Comparison of ENCODE assay signal across 27 cellular contexts in the genomic region with DNA sequence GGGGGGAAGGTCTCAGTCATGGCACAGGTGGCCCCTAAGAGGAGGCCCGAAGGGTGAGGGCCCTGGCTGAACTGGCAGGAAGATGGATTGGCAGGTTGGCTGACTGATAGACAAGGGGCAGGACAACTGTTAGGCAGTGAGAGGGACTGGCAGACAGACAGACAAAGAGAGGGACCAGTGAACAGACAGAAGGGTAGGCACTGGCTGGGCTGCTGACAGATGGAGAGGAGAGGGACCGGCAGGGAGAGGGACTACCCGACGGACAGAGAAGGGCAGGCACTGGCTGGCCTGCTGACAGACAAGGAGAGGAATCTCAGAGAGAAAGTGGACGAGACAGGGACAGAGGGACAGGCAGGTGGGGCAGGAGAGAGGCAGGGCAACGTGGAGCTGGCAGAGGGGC. TPM values are rescaled to one million over a fixed set of nuclear protein-coding genes. Genes with fewer than 3 reads are reported as not detected.
DNase-seq lines count a peak whose midpoint lies in the region; ATAC-seq, FAIRE-seq and TF ChIP-seq lines count a peak whose summit lies in the region.
"Had no signal": no experiment of that assay in that cellular context is flagged by ENCODE, and none has a peak within 500 bp of the region (broad histone marks: within the 10 kb centered on the region; RNA-seq: fewer than 3 reads in every experiment).

No MANE protein-coding gene starts in this region.

- H3K27ac Mint-ChIP-seq in natural killer cell treated with Interleukin-12 subunit alpha and Interleukin-12 subunit beta and Interleukin-15 and Interleukin-18, amount 100 ng/mL, for 72 hours: no peak overlapping the region
- no peak overlapping the region for H3K27ac Mint-ChIP-seq in osteocyte (ENCODE audit: unreplicated experiment)
- H3K27ac Mint-ChIP-seq: activated CD4-positive, alpha-beta T cell treated with anti-CD3 and anti-CD28 coated beads for 36 hours; stimulated activated naive CD8-positive, alpha-beta T cell treated with anti-CD3 and anti-CD28 coated beads, Interleukin-15, Interleukin-2, amounts not matched to agents 100 ng/mL and 50 ng/mL, for 24 hours; T-helper 17 cell had no signal

- 95% methylated on average over 6 of the region's 6 CpGs for WGBS in HepG2 (ENCODE audit: low lambda C conversion rate)
- WGBS in thymus: 98% methylated on average over 6 of the region's 6 CpGs

- CTCF ChIA-PET in HepG2 (lab: Yijun Ruan, JAX; ENCODE audit: low intra/inter-chr PET ratio, low total read pairs): no interaction called here

- in situ Hi-C loops in HepG2 (cut with HindIII; ENCODE audit: extremely low pct_ligation_motif_present, low pct_unique_long_range_greater_than_20kb): no loop called here

- no peak overlapping the region for H3K9ac ChIP-seq in HepG2 (ENCODE audit: insufficient read depth, low read depth, low read length)
- H3K9ac ChIP-seq: BLaER1, KMS-11, SK-N-SH had no signal

- TF ChIP-seq EP300 in HepG2 (IDR thresholded peaks at IDR 0.05; ENCODE audit: low read depth in 2 of 2, low read length in 2 of 2) (no peak), HepG2 (CRISPR knock-in tag; IDR thresholded peaks at IDR 0.05; ENCODE audit: borderline replicate concordance) (no peak)

- no peak for TF ChIP-seq POLR2A in HepG2 (IDR thresholded peaks at IDR 0.05; ENCODE audit: insufficient read depth in 1 of 2, low read depth in 2 of 2, low read length in 2 of 2)

- no peak for TF ChIP-seq RAD21 in HepG2 (CRISPR knock-in tag; IDR thresholded peaks at IDR 0.05)

- H3K9me3 ChIP-seq in HepG2 (ENCODE audit: low read length) (no peaks in the 10 kb centered on the region), thymus (ENCODE audit: control insufficient read depth) (no peaks in the 10 kb centered on the region)
- H3K9me3 ChIP-seq: BLaER1, SK-N-SH, tibial artery had no signal

- DNase-seq in Right ventricle myocardium inferior (ENCODE audit: missing footprints) (no peak), left cardiac atrium (no peak), HepG2 (ENCODE audit: low spot score) (no peak), NCI-H2171 (lab: John Stamatoyannopoulos, UW) (no peak), osteocyte (ENCODE audit: extremely low spot score, unreplicated experiment) (no peak)
- DNase-seq in natural killer cell treated with Interleukin-12 subunit alpha and Interleukin-12 subunit beta and Interleukin-15 and Interleukin-18, amount 100 ng/mL, for 72 hours (ENCODE audit: low spot score): no peak
- DNase-seq: activated CD4-positive, alpha-beta T cell treated with anti-CD3 and anti-CD28 coated beads for 36 hours; activated T-cell treated with anti-CD3 and anti-CD28 coated beads, Interleukin-2, amount 50 U/mL, for 4 hours; cortex of kidney; DMS79; effector memory CD8-positive, alpha-beta T cell; foreskin fibroblast; GDM1; mammary epithelial cell; NCI-H1436; NCI-H446; NCI-H774; nucleus accumbens; RPMI8226; T-helper 17 cell; tibial artery had no signal

- H4K20me1 ChIP-seq in HepG2 (ENCODE audit: insufficient read depth, low read length): no peaks in the 10 kb centered on the region

- H3K27me3 ChIP-seq in HepG2 (ENCODE audit: control insufficient read depth in 1 of 2, insufficient read depth in 2 of 2, low read length in 2 of 2) (no peaks in the 10 kb centered on the region), thymus (ENCODE audit: control insufficient read depth, insufficient read depth) (no peaks in the 10 kb centered on the region)
- H3K27me3 ChIP-seq: BLaER1, tibial artery had no signal

- intact Hi-C loops in Right ventricle myocardium inferior (cut with DNase I): no loop called here
- intact Hi-C loops in left cardiac atrium (cut with DNase I): no loop called here
- intact Hi-C loops in HepG2 (cut with micrococcal nuclease; ENCODE audit: unreplicated experiment): no loop called here

- FAIRE-seq in HepG2 (lab: Jason Lieb, UNC): no peak

- H3K36me3 Mint-ChIP-seq in natural killer cell treated with Interleukin-12 subunit alpha and Interleukin-12 subunit beta and Interleukin-15 and Interleukin-18, amount 100 ng/mL, for 72 hours: no peaks in the 10 kb centered on the region
- H3K36me3 Mint-ChIP-seq in osteocyte (ENCODE audit: unreplicated experiment): peaks cover 12% of the 10 kb centered on the region

- H2AFZ ChIP-seq in HepG2 (ENCODE audit: low read length): no peak overlapping the region

- no TSS peak for BruUV-seq in HepG2 (replicated peaks; lab: Mats Ljungman, UMichigan)

- no peaks in the 10 kb centered on the region for H3K9me3 Mint-ChIP-seq in natural killer cell treated with Interleukin-12 subunit alpha and Interleukin-12 subunit beta and Interleukin-15 and Interleukin-18, amount 100 ng/mL, for 72 hours
- H3K9me3 Mint-ChIP-seq in osteocyte (ENCODE audit: unreplicated experiment): no peaks in the 10 kb centered on the region
- H3K9me3 Mint-ChIP-seq: activated T-cell treated with anti-CD3 and anti-CD28 coated beads, Interleukin-2, amount 50 U/mL, for 4 hours; effector memory CD8-positive, alpha-beta T cell; stimulated activated naive CD8-positive, alpha-beta T cell treated with anti-CD3 and anti-CD28 coated beads, Interleukin-15, Interleukin-2, amounts not matched to agents 100 ng/mL and 50 ng/mL, for 24 hours had no signal

- no peak overlapping the region for H3K4me3 ChIP-seq in HepG2 (replicated peaks in 1 of 3; ENCODE audit: insufficient read depth in 1 of 3, low read depth in 2 of 3, low read length in 3 of 3)
- no peak overlapping the region for H3K4me3 ChIP-seq in thymus (ENCODE audit: low read length)
- H3K4me3 ChIP-seq: BLaER1, tibial artery had no signal

- TF ChIP-seq CTCF in HepG2 (CRISPR knock-in tag; IDR thresholded peaks at IDR 0.05): no peak
- no peak for TF ChIP-seq CTCF in osteocyte (IDR thresholded peaks at IDR 0.05)

- no peak overlapping the region for H3K4me2 ChIP-seq in HepG2 (ENCODE audit: low read depth, low read length)
- H3K4me2 ChIP-seq: BLaER1, KMS-11, SK-N-SH had no signal

- no peak overlapping the region for H3K4me3 Mint-ChIP-seq in natural killer cell treated with Interleukin-12 subunit alpha and Interleukin-12 subunit beta and Interleukin-15 and Interleukin-18, amount 100 ng/mL, for 72 hours
- no peak overlapping the region for H3K4me3 Mint-ChIP-seq in osteocyte (ENCODE audit: unreplicated experiment)
- H3K4me3 Mint-ChIP-seq: activated CD4-positive, alpha-beta T cell treated with anti-CD3 and anti-CD28 coated beads for 36 hours; activated T-cell treated with anti-CD3 and anti-CD28 coated beads, Interleukin-2, amount 50 U/mL, for 4 hours; effector memory CD8-positive, alpha-beta T cell; stimulated activated naive CD8-positive, alpha-beta T cell treated with anti-CD3 and anti-CD28 coated beads, Interleukin-15, Interleukin-2, amounts not matched to agents 100 ng/mL and 50 ng/mL, for 24 hours; T-helper 17 cell had no signal

- H3K27me3 Mint-ChIP-seq in natural killer cell treated with Interleukin-12 subunit alpha and Interleukin-12 subunit beta and Interleukin-15 and Interleukin-18, amount 100 ng/mL, for 72 hours: no peaks in the 10 kb centered on the region
- H3K27me3 Mint-ChIP-seq in osteocyte (ENCODE audit: unreplicated experiment): no peaks in the 10 kb centered on the region
- H3K27me3 Mint-ChIP-seq: activated CD4-positive, alpha-beta T cell treated with anti-CD3 and anti-CD28 coated beads for 36 hours; effector memory CD8-positive, alpha-beta T cell; stimulated activated naive CD8-positive, alpha-beta T cell treated with anti-CD3 and anti-CD28 coated beads, Interleukin-15, Interleukin-2, amounts not matched to agents 100 ng/mL and 50 ng/mL, for 24 hours; T-helper 17 cell had no signal

- ATAC-seq in Right ventricle myocardium inferior (peak; percentile 64), left cardiac atrium (no peak), HepG2 (no peak)
- ATAC-seq in natural killer cell treated with Interleukin-12 subunit alpha and Interleukin-12 subunit beta and Interleukin-15 and Interleukin-18, amount 100 ng/mL, for 72 hours: no peak
- ATAC-seq: activated CD4-positive, alpha-beta T cell treated with anti-CD3 and anti-CD28 coated beads for 36 hours; activated T-cell treated with anti-CD3 and anti-CD28 coated beads, Interleukin-2, amount 50 U/mL, for 4 hours; effector memory CD8-positive, alpha-beta T cell; T-helper 17 cell had no signal

- H3K79me2 ChIP-seq in HepG2 (ENCODE audit: insufficient read depth, low read length): no peaks in the 10 kb centered on the region

- H3K4me1 ChIP-seq in HepG2 (ENCODE audit: insufficient read depth, low read length) (no peaks in the 10 kb centered on the region), thymus (ENCODE audit: control insufficient read depth, insufficient read depth, low read length) (no peaks in the 10 kb centered on the region)
- H3K4me1 ChIP-seq: BLaER1, tibial artery had no signal

- H3K4me1 Mint-ChIP-seq in natural killer cell treated with Interleukin-12 subunit alpha and Interleukin-12 subunit beta and Interleukin-15 and Interleukin-18, amount 100 ng/mL, for 72 hours (ENCODE audit: low read depth in 2 of 2): peaks cover 3% of the 10 kb centered on the region in 2 donors
- no peaks in the 10 kb centered on the region for H3K4me1 Mint-ChIP-seq in osteocyte (ENCODE audit: unreplicated experiment)
- H3K4me1 Mint-ChIP-seq: activated CD4-positive, alpha-beta T cell treated with anti-CD3 and anti-CD28 coated beads for 36 hours had no signal

- POLR2A ChIA-PET in HepG2 (lab: Yijun Ruan, JAX): no interaction called here

- H3K27ac ChIP-seq in angular gyrus (ENCODE audit: low read depth, low read length) (peak overlapping the region; percentile 55), HepG2 (ENCODE audit: extremely low read length, insufficient read depth, low read length) (no peak overlapping the region), thymus (ENCODE audit: low read depth) (peak overlapping the region; percentile 8)
- H3K27ac ChIP-seq: BLaER1, KMS-11, tibial artery had no signal

- H3K36me3 ChIP-seq in HepG2 (replicated peaks in 1 of 2; ENCODE audit: control insufficient read depth in 1 of 2, insufficient read depth in 2 of 2, low read length in 2 of 2): peaks cover 0 to 4% of the 10 kb centered on the region in 2 experiments; a peak in 2 of 5 replicates
- peaks cover 64% of the 10 kb centered on the region for H3K36me3 ChIP-seq in thymus (ENCODE audit: control insufficient read depth, insufficient read depth)

RNA-seq across cellular contexts. Expression of a gene that starts 31.8 kb away (rescaled TPM):
- total RNA-seq in Right ventricle myocardium inferior (60.5 TPM), left cardiac atrium (10 to 100 TPM; 91.1 to 98.8 TPM), HepG2 (2016; rRNA removed; fragmentation: Illumina TruSeq; extraction: Trizol) (0.08 and 0.09 TPM in 2 replicates), osteocyte (440 and 443 TPM in 2 replicates)
- total RNA-seq in HepG2 (2016; cell fraction: cytosol; rRNA removed; fragmentation: Illumina TruSeq; extraction: Trizol; ENCODE audit: low read depth): not detected in 2 replicates
- not detected in 2 replicates for total RNA-seq in HepG2 (2016; cell fraction: insoluble cytoplasmic fraction; rRNA removed; fragmentation: Illumina TruSeq; extraction: Trizol)
- total RNA-seq in HepG2 (2016; cell fraction: membrane; rRNA removed; fragmentation: Illumina TruSeq; extraction: Trizol): not detected in 2 replicates
- total RNA-seq in HepG2 (2016; cell fraction: nucleus; rRNA removed; fragmentation: Illumina TruSeq; extraction: Trizol): not detected in 2 replicates
- polyA plus RNA-seq in HepG2 (2011; rRNA removed) (0.28 and 0.33 TPM in 2 replicates), thymus (14.2 TPM)
- 0.25 and 0.33 TPM in 2 replicates for polyA plus RNA-seq in HepG2 (2011; cell fraction: cytosol; rRNA removed)
- polyA plus RNA-seq in HepG2 (2011; cell fraction: nucleus; rRNA removed): 1.2 and 1.3 TPM in 2 replicates
- polyA plus RNA-seq in HepG2 (2012): 0.37 and 0.80 TPM in 2 replicates
- not detected in 2 replicates for polyA plus RNA-seq in HepG2 (2016; cell fraction: cytosol; fragmentation: Illumina TruSeq; extraction: Trizol; ENCODE audit: low read depth)
- 0.05 TPM in 1 of 2 replicates, not detected in the other for polyA plus RNA-seq in HepG2 (2016; cell fraction: insoluble cytoplasmic fraction; fragmentation: Illumina TruSeq; extraction: Trizol; ENCODE audit: low read depth)
- polyA plus RNA-seq in HepG2 (2016; cell fraction: membrane; fragmentation: Illumina TruSeq; extraction: Trizol; ENCODE audit: low read depth): not detected in 2 replicates
- not detected in 2 replicates for polyA plus RNA-seq in HepG2 (2016; cell fraction: nucleus; fragmentation: Illumina TruSeq; extraction: Trizol; ENCODE audit: insufficient read depth, low read depth)
- 0.46 and 5.6 TPM in 2 replicates for polyA minus RNA-seq in HepG2 (2011; rRNA and poly(A)+ RNA removed; ENCODE audit: low replicate concordance)
- 0.53 and 1.3 TPM in 2 replicates for polyA minus RNA-seq in HepG2 (2011; cell fraction: cytosol; rRNA and poly(A)+ RNA removed)
- polyA minus RNA-seq in HepG2 (2011; cell fraction: nucleus; rRNA and poly(A)+ RNA removed): 0.26 and 0.87 TPM in 2 replicates
- total RNA-seq in natural killer cell treated with Interleukin-12 subunit alpha and Interleukin-12 subunit beta and Interleukin-15 and Interleukin-18, amount 100 ng/mL, for 72 hours: not detected

Comparison
In these comparisons a context has a peak if more than half of its experiments do, and no peak if none do; other contexts are left out.
1. RNA of a gene that starts 31.8 kb away (total RNA-seq): 440 to 443 TPM in osteocyte, 91.1 to 98.8 TPM in left cardiac atrium and 60.5 TPM in Right ventricle myocardium inferior (single experiment); 0.08 to 0.09 TPM in HepG2 and not detected in natural killer cell treated with Interleukin-12 subunit alpha and Interleukin-12 subunit beta and Interleukin-15 and Interleukin-18, amount 100 ng/mL, for 72 hours; every median in the first group is over 10 times any median in the second.